Comparison of ENCODE assay signal across 8 cellular contexts in genomic region chr13:97911311-97912138, GRCh38. TPM values are rescaled to one million over a fixed set of nuclear protein-coding genes. Genes with fewer than 3 reads are reported as not detected.
DNase-seq lines count a peak whose midpoint lies in the region; FAIRE-seq and TF ChIP-seq lines count a peak whose summit lies in the region.

No MANE protein-coding gene starts in this region.

- H3K4me1 ChIP-seq in thyroid gland = no peaks in the 10 kb centered on the region

- H3K27ac ChIP-seq in dorsolateral prefrontal cortex = peak overlapping the region in 40 of 59 donors; percentile 6 to 73 (median 48)
- H3K27ac ChIP-seq in thyroid gland = no peak overlapping the region

- peak; percentile 50 for TF ChIP-seq CTCF in AG09309 (IDR thresholded peaks at IDR 0.05; ENCODE audit: control insufficient read depth, insufficient read depth, low read depth, low read length, missing control alignments)
- TF ChIP-seq CTCF in LNCAP (IDR thresholded peaks at IDR 0.05) = peak; percentile 56
- peak in 9 of 56 donors; percentile 10 to 23 (median 14) for TF ChIP-seq CTCF in dorsolateral prefrontal cortex (IDR thresholded peaks at IDR 0.05 in 54 of 56, conservative IDR thresholded peaks at IDR 0.05 in 2 of 56; ENCODE audit: low read depth in 1 of 56, partially characterized antibody in 56 of 56)
- TF ChIP-seq CTCF in thyroid gland (IDR thresholded peaks at IDR 0.05) = peak in 3 of 6 experiments; percentile 9 to 42 (median 31)

- TF ChIP-seq POLR2A in thyroid gland (IDR thresholded peaks at IDR 0.05) = no peak

- no peaks in the 10 kb centered on the region for H3K36me3 ChIP-seq in thyroid gland

- DNase-seq in AG09309 (ENCODE audit: low read depth) (no peak), GM18507 (ENCODE audit: extremely low spot score, insufficient read length, low read depth) (no peak), dorsolateral prefrontal cortex (peak in 2 of 10 donors; percentile 15 to 59), thyroid gland (peak; percentile 6 to 19), anterior cingulate cortex (lab: John Stamatoyannopoulos, UW) (no peak), NCI-H2029 treated with DMSO at 0.1 percent for 48 hours (lab: John Stamatoyannopoulos, UW) (no peak), AG08396 (ENCODE audit: low spot score) (no peak)

- FAIRE-seq in GM18507 (lab: Jason Lieb, UNC) = peak; percentile 39

- WGBS in thyroid gland, 2 donors = 56% methylated on average over 7 of the region's 7 CpGs

- no peak overlapping the region for H3K4me3 ChIP-seq in AG09309 (ENCODE audit: control insufficient read depth, low read depth, low read length)
- H3K4me3 ChIP-seq in dorsolateral prefrontal cortex = no peak overlapping the region
- H3K4me3 ChIP-seq in thyroid gland (replicated peaks in 1 of 3) = no peak overlapping the region

- no peaks in the 10 kb centered on the region for H3K27me3 ChIP-seq in dorsolateral prefrontal cortex
- no peaks in the 10 kb centered on the region for H3K27me3 ChIP-seq in thyroid gland

- intact Hi-C loops in dorsolateral prefrontal cortex (cut with DNase I) (no loop called here), thyroid gland (cut with DNase I) (no loop called here)

- H3K9me3 ChIP-seq in thyroid gland = no peaks in the 10 kb centered on the region

RNA-seq across cellular contexts. Expression of gene IPO5, which starts 42.0 kb away (rescaled TPM):
- total RNA-seq in dorsolateral prefrontal cortex (100 to 1,000 TPM; 104 to 200 (median 141) TPM), thyroid gland (100 to 1,000 TPM in 2 of 4 donors, 10 to 100 TPM in 2; 95.4 to 139 (median 108) TPM)

Comparison
In these comparisons a context has a peak if more than half of its experiments do, and no peak if none do; other contexts are left out.
1. DNase-seq: peak in thyroid gland (2 of 2); none in AG09309 (single experiment), GM18507 (single experiment), anterior cingulate cortex (0 of 58), NCI-H2029 treated with DMSO at 0.1 percent for 48 hours (single experiment) and AG08396 (single experiment).
2. H3K27ac ChIP-seq: peak in dorsolateral prefrontal cortex (40 of 59); none in thyroid gland (0 of 3).